15 cellular contexts compared by ENCODE assay signal in genomic region chr7:101959829-101960228, GRCh38.
DNase-seq lines count a peak whose midpoint lies in the region; ATAC-seq, FAIRE-seq and TF ChIP-seq lines count a peak whose summit lies in the region.
"Had no signal": no experiment of that assay in that cellular context is flagged by ENCODE, and none has a peak within 500 bp of the region (broad histone marks: within the 10 kb centered on the region; RNA-seq: fewer than 3 reads in every experiment).

No MANE protein-coding gene starts in this region.

- H3K18ac ChIP-seq in IMR-90 (ENCODE audit: low read depth, low read length) (no peak overlapping the region), H1 (ENCODE audit: extremely low read depth, low read length) (no peak overlapping the region)

- in situ Hi-C loops in IMR-90 (cut with MboI; ENCODE audit: low sequenced_read_pairs), result no loop called here

- POLR2A ChIA-PET in Caco-2 (lab: Charles Lee), result no interaction called here
- POLR2A ChIA-PET in IMR-90 (lab: Charles Lee; ENCODE audit: unreplicated experiment), result no interaction called here
- POLR2A ChIA-PET in H1 (lab: Charles Lee; ENCODE audit: partially characterized antibody), result no interaction called here

- H4K20me1 ChIP-seq in IMR-90 (ENCODE audit: insufficient read depth, low read length) (peaks cover 11% of the 10 kb centered on the region), H1 (replicated peaks in 1 of 2; ENCODE audit: control insufficient read depth in 1 of 2, insufficient read depth in 2 of 2, low read length in 2 of 2) (peaks cover 0 to 2% of the 10 kb centered on the region in 2 experiments)

- ATAC-seq in IMR-90 (ENCODE audit: low read depth), result no peak
- ATAC-seq in heart left ventricle, result no peak
- no peak for ATAC-seq in pancreas
- ATAC-seq in stimulated activated naive CD8-positive, alpha-beta T cell treated with anti-CD3 and anti-CD28 coated beads, Interleukin-15, amount 100 ng/mL, for 72 hours, result no peak
- ATAC-seq: CD8-positive, alpha-beta T cell had no signal

- H3K56ac ChIP-seq in IMR-90 (ENCODE audit: extremely low read depth, insufficient read depth, low read length), result no peak overlapping the region
- H3K56ac ChIP-seq in H1 (replicated peaks; ENCODE audit: insufficient read length, low read depth, low read length), result no peak overlapping the region

- dilution Hi-C loops in IMR-90 (cut with HindIII; ENCODE audit: low sequenced_read_pairs, unreplicated experiment), result no loop called here

- H3K36me3 ChIP-seq in Caco-2 (ENCODE audit: control insufficient read depth, insufficient read depth, low read length) (no peaks in the 10 kb centered on the region), IMR-90 (ENCODE audit: control insufficient read depth, insufficient read depth, low read length) (no peaks in the 10 kb centered on the region), H1 (ENCODE audit: control insufficient read depth in 2 of 4, insufficient read depth in 4 of 4, low read length in 3 of 4) (no peaks in the 10 kb centered on the region), sigmoid colon (no peaks in the 10 kb centered on the region), heart left ventricle (no peaks in the 10 kb centered on the region), pancreas (no peaks in the 10 kb centered on the region)
- H3K36me3 ChIP-seq: BE2C, HAP-1 had no signal

- H4K8ac ChIP-seq in IMR-90 (ENCODE audit: low read depth in 2 of 2, low read length in 2 of 2), result no peak overlapping the region
- H4K8ac ChIP-seq in H1 (ENCODE audit: extremely low read depth, insufficient read depth, low read length), result no peak overlapping the region

- peaks cover 42% of the 10 kb centered on the region for H3K4me1 Mint-ChIP-seq in Caco-2 (ENCODE audit: low read depth, unreplicated experiment)
- peaks cover 25% of the 10 kb centered on the region for H3K4me1 Mint-ChIP-seq in stimulated activated naive CD8-positive, alpha-beta T cell treated with anti-CD3 and anti-CD28 coated beads, Interleukin-15, amount 100 ng/mL, for 72 hours

- H4K5ac ChIP-seq in IMR-90 (ENCODE audit: low read depth, low read length), result no peak overlapping the region
- H4K5ac ChIP-seq in H1 (ENCODE audit: insufficient read length, low read depth, low read length), result no peak overlapping the region

- WGBS in IMR-90 (ENCODE audit: extremely low coverage in 2 of 2, insufficient read length in 1 of 2), 2 experiments, result 92% methylated on average over 14 of the region's 17 CpGs; no CpG with 5 or more reads in 1 of the 2 experiments
- WGBS in H1 (ENCODE audit: extremely low coverage in 1 of 2, insufficient coverage in 1 of 2, insufficient read length in 1 of 2, insufficient replicate concordance in 2 of 2, low coverage in 1 of 2, low lambda C conversion rate in 2 of 2, missing lambda C conversion rate in 1 of 2), 2 experiments, result 96% methylated on average over 17 of the region's 17 CpGs; no CpG with 5 or more reads in 1 of the 2 experiments
- 97% methylated on average over 17 of the region's 17 CpGs for WGBS in sigmoid colon, 2 donors
- 97 to 98% (median 98%) methylated on average over 17 of the region's 17 CpGs for WGBS in heart left ventricle, 4 donors
- WGBS in pancreas, 2 donors, result 96 to 97% methylated on average over 17 of the region's 17 CpGs

- no peak for TF ChIP-seq RAD21 in IMR-90 (IDR thresholded peaks at IDR 0.05; ENCODE audit: low read length)
- no peak for TF ChIP-seq RAD21 in H1 (IDR thresholded peaks at IDR 0.05 in 1 of 2, conservative IDR thresholded peaks at IDR 0.05 in 1 of 2; ENCODE audit: low read depth in 2 of 2, low read length in 2 of 2)

- no peak overlapping the region for H2BK20ac ChIP-seq in IMR-90 (ENCODE audit: low read depth, low read length)
- H2BK20ac ChIP-seq in H1 (ENCODE audit: low read length), result no peak overlapping the region

- H2AK9ac ChIP-seq in IMR-90 (replicated peaks; ENCODE audit: low read depth, low read length, poor library complexity), result no peak overlapping the region

- no peak overlapping the region for H2AFZ ChIP-seq in IMR-90 (replicated peaks; ENCODE audit: low read length, poor library complexity)
- no peak overlapping the region for H2AFZ ChIP-seq in H1 (ENCODE audit: low read length)
- H2AFZ ChIP-seq: GM23248 had no signal

- intact Hi-C loops in Caco-2 (cut with micrococcal nuclease; ENCODE audit: unreplicated experiment) (no loop called here), IMR-90 (cut with micrococcal nuclease) (loop anchor here (10.0 kb wide), 1 partner anchor 275 kb away; no protein-coding TSS in a partner anchor), sigmoid colon (cut with DNase I) (no loop called here), heart left ventricle (cut with DNase I) (loop anchor here in 1 of 10 donors (10.0 kb wide), 1 partner anchor 65 kb away; no protein-coding TSS in a partner anchor), pancreas (cut with DNase I) (no loop called here)

- H3K4me3 ChIP-seq in Caco-2 (ENCODE audit: low read depth, low read length) (no peak overlapping the region), IMR-90 (ENCODE audit: insufficient read depth, low read depth, low read length) (no peak overlapping the region), H1 (ENCODE audit: extremely low read depth in 1 of 4, insufficient read depth in 2 of 4, low read depth in 3 of 4, low read length in 4 of 4) (no peak overlapping the region), sigmoid colon (no peak overlapping the region), heart left ventricle (no peak overlapping the region), pancreas (no peak overlapping the region)
- H3K4me3 ChIP-seq: GM23248, HAP-1 had no signal

- peak overlapping the region; percentile 81 for H3K27ac Mint-ChIP-seq in Caco-2 (ENCODE audit: unreplicated experiment)
- H3K27ac Mint-ChIP-seq in stimulated activated naive CD8-positive, alpha-beta T cell treated with anti-CD3 and anti-CD28 coated beads, Interleukin-15, amount 100 ng/mL, for 72 hours, result no peak overlapping the region
- H3K27ac Mint-ChIP-seq: CD8-positive, alpha-beta T cell had no signal

- BruUV-seq in Caco-2 (replicated peaks; lab: Mats Ljungman, UMichigan), result no TSS peak
- BruUV-seq in IMR-90 (replicated peaks; lab: Mats Ljungman, UMichigan), result no TSS peak

- no peak for TF ChIP-seq CTCF in Caco-2 (IDR thresholded peaks at IDR 0.05; ENCODE audit: insufficient read depth in 1 of 2, low read depth in 1 of 2, low read length in 1 of 2, severe bottlenecking in 1 of 2, unreplicated experiment in 1 of 2)
- no peak for TF ChIP-seq CTCF in IMR-90 (conservative IDR thresholded peaks at IDR 0.05; ENCODE audit: low read depth, low read length)
- no peak for TF ChIP-seq CTCF in H1 (IDR thresholded peaks at IDR 0.05; ENCODE audit: control extremely low read depth in 1 of 3, insufficient read depth in 1 of 3, low read depth in 1 of 3, low read length in 3 of 3)
- TF ChIP-seq CTCF in sigmoid colon (IDR thresholded peaks at IDR 0.05), result no peak
- TF ChIP-seq CTCF in heart left ventricle (IDR thresholded peaks at IDR 0.05), result no peak
- no peak for TF ChIP-seq CTCF in pancreas (IDR thresholded peaks at IDR 0.05)

- H2BK15ac ChIP-seq in IMR-90 (ENCODE audit: low read depth, low read length) (no peak overlapping the region), H1 (ENCODE audit: low read length) (no peak overlapping the region)

- H3K79me1 ChIP-seq in IMR-90 (ENCODE audit: low read depth in 1 of 2, low read length in 2 of 2) (peaks cover 48 to 80% of the 10 kb centered on the region in 2 experiments), H1 (ENCODE audit: low read depth, low read length) (peaks cover 12% of the 10 kb centered on the region)

- H3K4ac ChIP-seq in IMR-90 (ENCODE audit: low read depth, low read length), result no peak overlapping the region
- H3K4ac ChIP-seq in H1 (replicated peaks; ENCODE audit: insufficient read length, low read depth, low read length), result no peak overlapping the region

- peaks cover 0 to 75% of the 10 kb centered on the region in 2 experiments; a peak in 2 of 4 replicates for H3K79me2 ChIP-seq in H1 (ENCODE audit: control insufficient read depth in 1 of 2, insufficient read depth in 2 of 2, low read length in 2 of 2)

- H3K27ac ChIP-seq in IMR-90 (ENCODE audit: insufficient read depth, low read length), result no peak overlapping the region
- no peak overlapping the region for H3K27ac ChIP-seq in H1 (ENCODE audit: low read depth, low read length)
- H3K27ac ChIP-seq in sigmoid colon, result peak overlapping the region in 3 of 4 donors; percentile 51 to 93 (median 71)
- no peak overlapping the region for H3K27ac ChIP-seq in heart left ventricle
- H3K27ac ChIP-seq in pancreas, result no peak overlapping the region
- H3K27ac ChIP-seq: GM23248 had no signal

- TF ChIP-seq EP300 in H1 (IDR thresholded peaks at IDR 0.05; ENCODE audit: borderline replicate concordance in 1 of 2, low read depth in 2 of 2, low read length in 2 of 2), result no peak
- TF ChIP-seq EP300 in sigmoid colon (IDR thresholded peaks at IDR 0.05), result no peak

- CTCF ChIA-PET in Caco-2 (lab: Charles Lee), result no interaction called here
- CTCF ChIA-PET in IMR-90 (lab: Yijun Ruan, JAX), result no interaction called here
- CTCF ChIA-PET in H1 (lab: Charles Lee; ENCODE audit: partially characterized antibody), result interaction anchor here (0.9 to 1.3 kb wide), 4 partner anchors 13 to 416 kb away, joined by 3 to 5 read pairs (median 3); no protein-coding TSS in a partner anchor

- H3K9me1 ChIP-seq in IMR-90 (ENCODE audit: insufficient read depth, low read length), result peaks cover 16% of the 10 kb centered on the region; the same call in 1 of the 2 replicates

- H3K14ac ChIP-seq in IMR-90 (replicated peaks; ENCODE audit: low read depth, low read length) (no peak overlapping the region), H1 (ENCODE audit: insufficient read length) (no peak overlapping the region)

- H4K91ac ChIP-seq in IMR-90 (ENCODE audit: insufficient read depth, low read depth, low read length), result no peak overlapping the region
- H4K91ac ChIP-seq in H1 (replicated peaks; ENCODE audit: insufficient read length, low read length), result no peak overlapping the region

- H3K4me1 ChIP-seq in Caco-2 (peaks cover 27% of the 10 kb centered on the region), IMR-90 (ENCODE audit: control insufficient read depth, insufficient read depth, low read length) (peaks cover 10% of the 10 kb centered on the region), H1 (replicated peaks in 1 of 4; ENCODE audit: control insufficient read depth in 3 of 4, insufficient read depth in 4 of 4, low read length in 3 of 4) (peaks cover 0 to 8% (median 2%) of the 10 kb centered on the region in 4 experiments; a peak in 3 of 7 replicates), sigmoid colon (peaks cover 0 to 71% (median 59%) of the 10 kb centered on the region in 4 donors), heart left ventricle (peaks cover 0 to 49% (median 18%) of the 10 kb centered on the region in 12 donors), pancreas (no peaks in the 10 kb centered on the region)

- no peaks in the 10 kb centered on the region for H3K23me2 ChIP-seq in H1 (ENCODE audit: low read depth, low read length)

- DNase-seq in Caco-2 (no peak), IMR-90 (no peak), H1 (ENCODE audit: low read depth in 1 of 2, low spot score in 2 of 2) (no peak), sigmoid colon (no peak), heart left ventricle (no peak), pancreas (no peak)
- DNase-seq in stimulated activated naive CD8-positive, alpha-beta T cell treated with anti-CD3 and anti-CD28 coated beads, Interleukin-15, amount 100 ng/mL, for 72 hours, result no peak
- DNase-seq: BE2C; CD8-positive, alpha-beta T cell; COR-L47; GF-D8; GM23248 had no signal

- H3K27me3 ChIP-seq in Caco-2 (replicated peaks; ENCODE audit: control insufficient read depth, insufficient read depth, low read length), result no peaks in the 10 kb centered on the region
- H3K27me3 ChIP-seq in IMR-90 (ENCODE audit: control insufficient read depth, insufficient read depth, low read length), result no peaks in the 10 kb centered on the region
- no peaks in the 10 kb centered on the region for H3K27me3 ChIP-seq in H1 (replicated peaks in 1 of 4; ENCODE audit: control insufficient read depth in 3 of 4, extremely low read depth in 1 of 4, insufficient read depth in 3 of 4, low read length in 3 of 4)
- H3K27me3 ChIP-seq in sigmoid colon, result no peaks in the 10 kb centered on the region
- H3K27me3 ChIP-seq in heart left ventricle, result no peaks in the 10 kb centered on the region
- H3K27me3 ChIP-seq in pancreas, result no peaks in the 10 kb centered on the region
- H3K27me3 ChIP-seq: BE2C had no signal

- H3K4me2 ChIP-seq in IMR-90 (ENCODE audit: low read depth, low read length), result no peak overlapping the region
- no peak overlapping the region for H3K4me2 ChIP-seq in H1 (ENCODE audit: insufficient read depth in 1 of 2, low read depth in 2 of 2, low read length in 2 of 2)

- no peak for TF ChIP-seq POLR2A in IMR-90 (IDR thresholded peaks at IDR 0.05; ENCODE audit: low read depth, low read length)
- no peak for TF ChIP-seq POLR2A in H1 (IDR thresholded peaks at IDR 0.05; ENCODE audit: control extremely low read depth in 1 of 2, low read depth in 2 of 2, low read length in 2 of 2)
- TF ChIP-seq POLR2A in sigmoid colon (IDR thresholded peaks at IDR 0.05), result no peak
- TF ChIP-seq POLR2A in heart left ventricle (IDR thresholded peaks at IDR 0.05), result no peak

- H2AK5ac ChIP-seq in IMR-90 (ENCODE audit: low read depth, low read length) (no peak overlapping the region), H1 (ENCODE audit: low read depth, low read length) (no peak overlapping the region)

- peaks cover 63% of the 10 kb centered on the region for H3K36me3 Mint-ChIP-seq in Caco-2 (ENCODE audit: insufficient read depth, unreplicated experiment)

- H3K23ac ChIP-seq in IMR-90 (ENCODE audit: low read depth, low read length) (no peak overlapping the region), H1 (ENCODE audit: insufficient read length) (no peak overlapping the region)

- H3K9ac ChIP-seq in IMR-90 (ENCODE audit: low read depth, low read length), result no peak overlapping the region
- no peak overlapping the region for H3K9ac ChIP-seq in H1 (replicated peaks in 1 of 4; ENCODE audit: extremely low read depth in 1 of 4, low read depth in 3 of 4, low read length in 3 of 4)
- H3K9ac ChIP-seq: GM23248 had no signal

- H3K9me3 ChIP-seq in Caco-2 (no peaks in the 10 kb centered on the region), IMR-90 (ENCODE audit: control insufficient read depth, insufficient read depth, low read length) (no peaks in the 10 kb centered on the region), H1 (ENCODE audit: insufficient read depth in 2 of 2, low read depth in 1 of 2, low read length in 1 of 2) (no peaks in the 10 kb centered on the region), sigmoid colon (no peaks in the 10 kb centered on the region), heart left ventricle (no peaks in the 10 kb centered on the region), pancreas (no peaks in the 10 kb centered on the region)
- H3K9me3 ChIP-seq: BE2C, HAP-1 had no signal

- H3K4me3 Mint-ChIP-seq in Caco-2 (ENCODE audit: unreplicated experiment), result no peak overlapping the region
- H3K4me3 Mint-ChIP-seq in stimulated activated naive CD8-positive, alpha-beta T cell treated with anti-CD3 and anti-CD28 coated beads, Interleukin-15, amount 100 ng/mL, for 72 hours, result no peak overlapping the region
- H3K4me3 Mint-ChIP-seq: CD14-positive monocyte; CD8-positive, alpha-beta T cell had no signal

- no peaks in the 10 kb centered on the region for H3K9me3 Mint-ChIP-seq in Caco-2 (ENCODE audit: unreplicated experiment)
- H3K9me3 Mint-ChIP-seq in stimulated activated naive CD8-positive, alpha-beta T cell treated with anti-CD3 and anti-CD28 coated beads, Interleukin-15, amount 100 ng/mL, for 72 hours, result no peaks in the 10 kb centered on the region
- H3K9me3 Mint-ChIP-seq: CD14-positive monocyte; CD8-positive, alpha-beta T cell had no signal

- no peak for FAIRE-seq in H1 (lab: Jason Lieb, UNC)
- no peak for FAIRE-seq in pancreas (lab: Jason Lieb, UNC)
- FAIRE-seq: A204.1 had no signal

- no peaks in the 10 kb centered on the region for H3K27me3 Mint-ChIP-seq in Caco-2 (ENCODE audit: insufficient read depth, unreplicated experiment)
- H3K27me3 Mint-ChIP-seq in stimulated activated naive CD8-positive, alpha-beta T cell treated with anti-CD3 and anti-CD28 coated beads, Interleukin-15, amount 100 ng/mL, for 72 hours, result no peaks in the 10 kb centered on the region

- H2BK120ac ChIP-seq in IMR-90 (ENCODE audit: low read depth, low read length) (no peak overlapping the region), H1 (replicated peaks; ENCODE audit: low read depth, low read length) (no peak overlapping the region)

- H2BK5ac ChIP-seq in IMR-90 (ENCODE audit: low read depth, low read length, poor library complexity, severe bottlenecking) (no peak overlapping the region), H1 (ENCODE audit: low read depth, low read length) (no peak overlapping the region)

- H2BK12ac ChIP-seq in H1 (ENCODE audit: low read depth, low read length), result no peak overlapping the region

Comparison
In these comparisons a context has a peak if more than half of its experiments do, and no peak if none do; other contexts are left out.
1. H3K27ac ChIP-seq: peak in sigmoid colon (3 of 4); none in IMR-90 (single experiment), H1 (single experiment), heart left ventricle (0 of 12) and pancreas (0 of 4).